21 cellular contexts compared by ENCODE assay signal in genomic region chr17:77962349-77962748, GRCh38. TPM values are rescaled to one million over a fixed set of nuclear protein-coding genes. Genes with fewer than 3 reads are reported as not detected.
DNase-seq lines count a peak whose midpoint lies in the region; ATAC-seq and TF ChIP-seq lines count a peak whose summit lies in the region.
"Had no signal": no experiment of that assay in that cellular context is flagged by ENCODE, and none has a peak within 500 bp of the region (broad histone marks: within the 10 kb centered on the region; RNA-seq: fewer than 3 reads in every experiment).

No MANE protein-coding gene starts in this region.

- CTCF ChIA-PET in activated CD8-positive, alpha-beta T cell treated with anti-CD3 and anti-CD28 coated beads for 36 hours (lab: Charles Lee): interaction anchor here (0.9 to 2.1 kb wide), 6 partner anchors 51 to 529 kb away, joined by 3 to 17 read pairs (median 3); no protein-coding TSS in a partner anchor
- CTCF ChIA-PET in activated CD8-positive, alpha-beta T cell treated with anti-CD3 and anti-CD28 coated beads, Interleukin-2, amount 10 ng/mL, durations not matched to agents 7 days and 5 days (lab: Charles Lee): interaction anchor here (1.1 to 3.2 kb wide), 4 partner anchors 51 to 419 kb away, joined by 3 to 20 read pairs (median 5); no protein-coding TSS in a partner anchor
- CTCF ChIA-PET in HEK293 (lab: Yijun Ruan, JAX): interaction anchor here (0.5 to 4.7 kb wide), 6 partner anchors 15 to 199 kb away, joined by 3 to 28 read pairs (median 4); no protein-coding TSS in a partner anchor

- no peaks in the 10 kb centered on the region for H3K36me3 ChIP-seq in HEK293 (ENCODE audit: control insufficient read depth in 2 of 2, insufficient read depth in 1 of 2, low read length in 2 of 2)
- H3K36me3 ChIP-seq: brain microvascular endothelial cell had no signal

- no peaks in the 10 kb centered on the region for H3K9me3 Mint-ChIP-seq in activated CD8-positive, alpha-beta T cell treated with anti-CD3 and anti-CD28 coated beads for 36 hours
- H3K9me3 Mint-ChIP-seq in activated CD8-positive, alpha-beta T cell treated with anti-CD3 and anti-CD28 coated beads, Interleukin-2, amount 10 ng/mL, durations not matched to agents 7 days and 5 days (ENCODE audit: insufficient read depth): no peaks in the 10 kb centered on the region
- H3K9me3 Mint-ChIP-seq in brain (peaks cover 0 to 3% (median 0%) of the 10 kb centered on the region in 5 experiments), neural crest cell (no peaks in the 10 kb centered on the region)
- H3K9me3 Mint-ChIP-seq: IgD-negative memory B cell, mesothelial cell of epicardium had no signal

- peaks cover 69% of the 10 kb centered on the region for H3K4me1 Mint-ChIP-seq in activated CD8-positive, alpha-beta T cell treated with anti-CD3 and anti-CD28 coated beads for 36 hours (ENCODE audit: low read depth)
- peaks cover 55% of the 10 kb centered on the region for H3K4me1 Mint-ChIP-seq in activated CD8-positive, alpha-beta T cell treated with anti-CD3 and anti-CD28 coated beads, Interleukin-2, amount 10 ng/mL, durations not matched to agents 7 days and 5 days (ENCODE audit: low read depth)
- peaks cover 75% of the 10 kb centered on the region for H3K4me1 Mint-ChIP-seq in brain
- H3K4me1 Mint-ChIP-seq in neural crest cell: peaks cover 58% of the 10 kb centered on the region

- no peak overlapping the region for H3K27ac ChIP-seq in HEK293 (ENCODE audit: extremely low read depth, low read depth, low read length)
- H3K27ac ChIP-seq: brain microvascular endothelial cell, PC-9 had no signal

- H3K27me3 Mint-ChIP-seq in activated CD8-positive, alpha-beta T cell treated with anti-CD3 and anti-CD28 coated beads for 36 hours: no peaks in the 10 kb centered on the region
- no peaks in the 10 kb centered on the region for H3K27me3 Mint-ChIP-seq in activated CD8-positive, alpha-beta T cell treated with anti-CD3 and anti-CD28 coated beads, Interleukin-2, amount 10 ng/mL, durations not matched to agents 7 days and 5 days (ENCODE audit: low read depth)
- H3K27me3 Mint-ChIP-seq in brain (peaks cover 13% of the 10 kb centered on the region), neural crest cell (ENCODE audit: low read depth) (peaks cover 4% of the 10 kb centered on the region)

- intact Hi-C loops in activated CD8-positive, alpha-beta T cell treated with anti-CD3 and anti-CD28 coated beads for 36 hours (cut with micrococcal nuclease): loop anchor here (5.0 kb wide), 1 partner anchor 50 kb away; no protein-coding TSS in a partner anchor

- H3K27ac Mint-ChIP-seq in activated CD8-positive, alpha-beta T cell treated with anti-CD3 and anti-CD28 coated beads for 36 hours: peak overlapping the region; percentile 9
- H3K27ac Mint-ChIP-seq in activated CD8-positive, alpha-beta T cell treated with anti-CD3 and anti-CD28 coated beads, Interleukin-2, amount 10 ng/mL, durations not matched to agents 7 days and 5 days: no peak overlapping the region
- H3K27ac Mint-ChIP-seq in brain: peak overlapping the region in 1 of 5 experiments; percentile 11
- peak overlapping the region; percentile 4 for H3K27ac Mint-ChIP-seq in neural crest cell (ENCODE audit: unreplicated experiment)
- H3K27ac Mint-ChIP-seq: mesothelial cell of epicardium had no signal

- H3K4me3 Mint-ChIP-seq in activated CD8-positive, alpha-beta T cell treated with anti-CD3 and anti-CD28 coated beads for 36 hours: peak overlapping the region; percentile 20
- H3K4me3 Mint-ChIP-seq in activated CD8-positive, alpha-beta T cell treated with anti-CD3 and anti-CD28 coated beads, Interleukin-2, amount 10 ng/mL, durations not matched to agents 7 days and 5 days: no peak overlapping the region
- H3K4me3 Mint-ChIP-seq in brain (peak overlapping the region; percentile 50 to 95 (median 62)), neural crest cell (peak overlapping the region; percentile 49)
- H3K4me3 Mint-ChIP-seq: mesothelial cell of epicardium had no signal

- H3K4me3 ChIP-seq in HEK293 (ENCODE audit: low read depth, low read length): no peak overlapping the region
- H3K4me3 ChIP-seq: PC-9 had no signal

- H3K36me3 Mint-ChIP-seq in activated CD8-positive, alpha-beta T cell treated with anti-CD3 and anti-CD28 coated beads for 36 hours (ENCODE audit: low read depth): peaks cover 4% of the 10 kb centered on the region
- H3K36me3 Mint-ChIP-seq in activated CD8-positive, alpha-beta T cell treated with anti-CD3 and anti-CD28 coated beads, Interleukin-2, amount 10 ng/mL, durations not matched to agents 7 days and 5 days (ENCODE audit: low read depth): peaks cover 9% of the 10 kb centered on the region
- H3K36me3 Mint-ChIP-seq in brain (no peaks in the 10 kb centered on the region), neural crest cell (ENCODE audit: low read depth) (no peaks in the 10 kb centered on the region)
- H3K36me3 Mint-ChIP-seq: IgD-negative memory B cell, mesothelial cell of epicardium had no signal

- POLR2A ChIA-PET in activated CD8-positive, alpha-beta T cell treated with anti-CD3 and anti-CD28 coated beads for 36 hours (lab: Charles Lee): no interaction called here
- POLR2A ChIA-PET in activated CD8-positive, alpha-beta T cell treated with anti-CD3 and anti-CD28 coated beads, Interleukin-2, amount 10 ng/mL, durations not matched to agents 7 days and 5 days (lab: Charles Lee): no interaction called here
- POLR2A ChIA-PET in HEK293 (lab: Yijun Ruan, JAX): no interaction called here

- no peak for DNase-seq in activated CD8-positive, alpha-beta T cell treated with anti-CD3 and anti-CD28 coated beads for 36 hours
- DNase-seq in activated CD8-positive, alpha-beta T cell treated with anti-CD3 and anti-CD28 coated beads, Interleukin-2, amount 10 ng/mL, durations not matched to agents 7 days and 5 days: no peak
- DNase-seq in neural crest cell (ENCODE audit: low read depth, low spot score) (no peak), anterior cingulate cortex (lab: John Stamatoyannopoulos, UW) (no peak)
- DNase-seq: brain microvascular endothelial cell; cortex of kidney; EL; foreskin melanocyte; nucleus accumbens; PC-9; retina; stimulated activated CD4-positive, alpha-beta T cell treated with anti-CD3 and anti-CD28 coated beads, Interleukin-12 subunit alpha, Interleukin-12 subunit beta, amount 100 ng/mL, for 4 hours; T-helper 9 cell; trophoblast cell had no signal

- ATAC-seq in activated CD8-positive, alpha-beta T cell treated with anti-CD3 and anti-CD28 coated beads for 36 hours: no peak
- no peak for ATAC-seq in activated CD8-positive, alpha-beta T cell treated with anti-CD3 and anti-CD28 coated beads, Interleukin-2, amount 10 ng/mL, durations not matched to agents 7 days and 5 days
- ATAC-seq in HG03095 (IDR thresholded peaks at IDR 0.05; ENCODE audit: unreplicated experiment): no peak
- no peak for ATAC-seq in GM18873 (IDR thresholded peaks at IDR 0.05; ENCODE audit: low FRiP score, unreplicated experiment)
- ATAC-seq: activated CD4-positive, CD25-positive, alpha-beta regulatory T cell treated with anti-CD3 and anti-CD28 coated beads, Interleukin-2, amount 50 U/mL, for 24 hours had no signal

- no peaks in the 10 kb centered on the region for H3K9me3 ChIP-seq in HEK293 (ENCODE audit: control insufficient read depth, insufficient read depth, low read depth, low read length)

- H3K4me1 ChIP-seq in HEK293 (ENCODE audit: control insufficient read depth, insufficient read depth, low read length): peaks cover 40% of the 10 kb centered on the region

- no peak for TF ChIP-seq CTCF in activated CD8-positive, alpha-beta T cell treated with anti-CD3 and anti-CD28 coated beads for 36 hours (IDR thresholded peaks at IDR 0.05)
- no peak for TF ChIP-seq CTCF in HEK293 (tag by site-specific recombination; IDR thresholded peaks at IDR 0.05)
- TF ChIP-seq CTCF in brain (conservative IDR thresholded peaks at IDR 0.05): no peak
- no peak for TF ChIP-seq CTCF in neural crest cell (conservative IDR thresholded peaks at IDR 0.05)

TF ChIP-seq in HEK293, 187 proteins besides CTCF, POLR2A, EP300 and RAD21:
- TF ChIP-seq ZNF639 (tag by site-specific recombination; IDR thresholded peaks at IDR 0.05) (no peak), IKZF3 (tag by site-specific recombination; IDR thresholded peaks at IDR 0.05) (peak; percentile 57), ZNF600 (tag by site-specific recombination; IDR thresholded peaks at IDR 0.05) (0 out of 2 replicates have a peak, but pooled peaks have one; percentile 38)

RNA-seq across cellular contexts. Expression of gene TNRC6C, which starts 3.8 kb away (rescaled TPM):
- total RNA-seq in activated CD8-positive, alpha-beta T cell treated with anti-CD3 and anti-CD28 coated beads for 36 hours: 10 to 100 TPM; 26.4 to 26.6 TPM
- 10 to 100 TPM; 33.3 to 36.2 TPM for total RNA-seq in activated CD8-positive, alpha-beta T cell treated with anti-CD3 and anti-CD28 coated beads, Interleukin-2, amount 10 ng/mL, durations not matched to agents 7 days and 5 days
- 5.8 TPM for polyA plus RNA-seq in brain (ENCODE audit: insufficient read depth, low read depth, low replicate concordance)
- 31.6 and 40.5 TPM in 2 replicates for total RNA-seq in neural crest cell
